8 cellular contexts compared by ENCODE assay signal in the genomic region with DNA sequence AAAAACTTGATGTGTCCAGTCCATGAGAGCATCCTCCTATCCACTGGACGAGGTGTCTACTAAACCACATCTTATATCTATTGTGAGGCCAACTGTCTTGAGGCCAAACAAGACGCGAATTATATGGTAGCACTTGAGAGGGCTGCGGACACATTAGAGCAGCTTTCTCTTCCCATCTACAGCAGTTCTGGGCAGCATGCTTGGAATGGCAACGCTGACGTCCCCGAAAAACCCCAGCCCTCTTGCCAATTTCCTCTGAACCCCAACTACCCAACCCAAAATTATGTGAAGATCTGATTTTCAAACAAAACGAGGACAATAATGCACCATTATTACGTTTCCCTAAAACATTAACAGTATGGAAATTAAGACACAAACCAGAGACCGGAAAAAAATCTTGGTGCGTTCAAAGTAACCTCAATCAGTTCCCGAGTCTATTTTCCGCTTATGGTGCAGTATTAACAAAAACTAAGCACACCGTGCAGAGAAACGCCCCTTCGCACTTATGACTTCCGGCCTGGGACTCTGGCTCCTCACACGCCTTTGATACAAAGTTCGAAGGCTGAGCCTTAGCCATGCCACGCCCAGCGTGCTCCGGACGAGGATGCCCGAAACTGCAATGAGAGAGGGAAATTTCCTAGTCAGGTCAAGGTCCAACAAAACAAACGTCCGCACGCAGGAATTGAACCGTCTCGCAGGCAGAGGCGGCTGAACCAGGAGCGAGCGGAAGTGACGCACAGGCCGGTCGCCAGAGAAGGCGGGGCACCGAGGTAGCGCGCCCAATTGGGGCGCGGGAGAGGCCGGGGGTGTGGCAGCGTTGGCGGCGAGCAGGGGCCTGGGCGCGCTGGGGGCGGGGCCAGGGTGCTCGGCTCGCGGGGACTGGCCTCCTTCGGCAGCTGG. TPM values are rescaled to one million over a fixed set of nuclear protein-coding genes. Genes with fewer than 3 reads are reported as not detected.
DNase-seq lines count a peak whose midpoint lies in the region; ATAC-seq and TF ChIP-seq lines count a peak whose summit lies in the region.

No MANE protein-coding gene starts in this region.

- CTCF ChIA-PET in SK-N-SH (lab: Yijun Ruan, JAX): interaction anchor here (0.7 to 7.1 kb wide), 5 partner anchors 17 to 532 kb away, joined by 3 to 74 read pairs (median 8); no protein-coding TSS in a partner anchor

- POLR2A ChIA-PET in SK-N-SH (lab: Yijun Ruan, JAX): interaction anchor here (0.6 kb wide), 2 partner anchors 8 to 96 kb away, joined by 3 read pairs; no protein-coding TSS in a partner anchor

- DNase-seq in GM03348 (ENCODE audit: low spot score) (peak; percentile 99), NCI-H1092 (lab: John Stamatoyannopoulos, UW) (peak; percentile 93), SK-N-SH (peak; percentile 98), glomerular endothelial cell (ENCODE audit: extremely low read depth, low read depth, low spot score) (peak; percentile 71), nucleus accumbens (lab: John Stamatoyannopoulos, UW) (peak; percentile 49 to 99 (median 96)), suprapubic skin (ENCODE audit: low spot score in 2 of 2) (peak; percentile 98)
- DNase-seq in activated naive CD4-positive, alpha-beta T cell treated with anti-CD3 and anti-CD28 coated beads, Interleukin-2, amount 50 U/mL, for 72 hours (ENCODE audit: low spot score in 2 of 2): peak; percentile 98

- H3K4me2 ChIP-seq in SK-N-SH: peak overlapping the region; percentile 96

- H3K9me3 ChIP-seq in SK-N-SH: no peaks in the 10 kb centered on the region
- no peaks in the 10 kb centered on the region for H3K9me3 ChIP-seq in suprapubic skin

- peaks cover 35% of the 10 kb centered on the region for H3K79me2 ChIP-seq in SK-N-SH (ENCODE audit: insufficient read depth)

- TF ChIP-seq CTCF in SK-N-SH (IDR thresholded peaks at IDR 0.05): no peak
- TF ChIP-seq CTCF in suprapubic skin (IDR thresholded peaks at IDR 0.05): no peak

- TF ChIP-seq POLR2A in suprapubic skin (IDR thresholded peaks at IDR 0.05): no peak

- H3K36me3 ChIP-seq in SK-N-SH (replicated peaks in 1 of 2; ENCODE audit: control insufficient read depth in 1 of 2, insufficient read depth in 2 of 2, low read length in 1 of 2): no peaks in the 10 kb centered on the region
- H3K36me3 ChIP-seq in suprapubic skin: no peaks in the 10 kb centered on the region

- H3K9me2 ChIP-seq in SK-N-SH: no peaks in the 10 kb centered on the region

- H3K27ac Mint-ChIP-seq in activated naive CD4-positive, alpha-beta T cell treated with anti-CD3 and anti-CD28 coated beads, Interleukin-2, amount 50 U/mL, for 72 hours: peak overlapping the region; percentile 88 to 95

- TF ChIP-seq RAD21 in SK-N-SH (IDR thresholded peaks at IDR 0.05; ENCODE audit: low read length): no peak

- H3K4me1 ChIP-seq in SK-N-SH (ENCODE audit: control insufficient read depth in 1 of 2, insufficient read depth in 2 of 2, low read depth in 1 of 2, low read length in 1 of 2) (peaks cover 7 to 9% of the 10 kb centered on the region in 2 experiments; a peak in 3 of 4 replicates), suprapubic skin (peaks cover 38% of the 10 kb centered on the region)

- H3K36me3 Mint-ChIP-seq in activated naive CD4-positive, alpha-beta T cell treated with anti-CD3 and anti-CD28 coated beads, Interleukin-2, amount 50 U/mL, for 72 hours: peaks cover 0 to 5% of the 10 kb centered on the region in 2 donors

- H3K9ac ChIP-seq in SK-N-SH: peak overlapping the region; percentile 93

- peaks cover 16% of the 10 kb centered on the region for H3F3A ChIP-seq in SK-N-SH (replicated peaks; ENCODE audit: insufficient read depth)

- ATAC-seq in HG02610 (IDR thresholded peaks at IDR 0.05; ENCODE audit: unreplicated experiment): peak; percentile 85
- ATAC-seq in activated naive CD4-positive, alpha-beta T cell treated with anti-CD3 and anti-CD28 coated beads, Interleukin-2, amount 50 U/mL, for 72 hours: peak; percentile 89 to 94

- 0 out of 4 replicates have a peak, but pooled peaks of 1 of the 2 experiments have one; percentile 6 for TF ChIP-seq EP300 in SK-N-SH (IDR thresholded peaks at IDR 0.05; ENCODE audit: borderline replicate concordance in 1 of 2, low read depth in 1 of 2, low read length in 1 of 2)
- TF ChIP-seq EP300 in suprapubic skin (IDR thresholded peaks at IDR 0.05): no peak

- H4K20me1 ChIP-seq in SK-N-SH (ENCODE audit: insufficient read depth): no peaks in the 10 kb centered on the region; the same call in 1 of the 2 replicates

- H3K4me3 ChIP-seq in SK-N-SH (ENCODE audit: low read depth in 2 of 2, low read length in 1 of 2) (peak overlapping the region; percentile 87 to 97), suprapubic skin (peak overlapping the region; percentile 81)

- H3K9me3 Mint-ChIP-seq in activated naive CD4-positive, alpha-beta T cell treated with anti-CD3 and anti-CD28 coated beads, Interleukin-2, amount 50 U/mL, for 72 hours: no peaks in the 10 kb centered on the region

- H3K27me3 ChIP-seq in SK-N-SH (ENCODE audit: insufficient read depth) (no peaks in the 10 kb centered on the region), suprapubic skin (no peaks in the 10 kb centered on the region)

- peak overlapping the region; percentile 96 to 98 for H3K27ac ChIP-seq in SK-N-SH (ENCODE audit: low read depth in 2 of 2, low read length in 1 of 2)
- H3K27ac ChIP-seq in suprapubic skin: peak overlapping the region; percentile 94

- WGBS in SK-N-SH (ENCODE audit: low lambda C conversion rate): 1% methylated on average over 44 of the region's 52 CpGs
- WGBS in suprapubic skin: under 1% methylated on average over 30 of the region's 52 CpGs

- H2AFZ ChIP-seq in SK-N-SH (ENCODE audit: low read depth): peak overlapping the region; percentile 98

TF ChIP-seq in SK-N-SH, 30 proteins besides CTCF, POLR2A, EP300 and RAD21 (continues in another document):
- TF ChIP-seq POLR2AphosphoS5 (IDR thresholded peaks at IDR 0.05; ENCODE audit: low read depth, low read length) (0 out of 2 replicates have a peak, but pooled peaks have one; percentile 59), GABPA (IDR thresholded peaks at IDR 0.05; ENCODE audit: low read depth) (peak; percentile 84), SIN3A (IDR thresholded peaks at IDR 0.05; ENCODE audit: borderline replicate concordance, low read depth, low read length) (peak; percentile 16; the same call in 1 of the 2 replicates), JUND (IDR thresholded peaks at IDR 0.05) (0 out of 2 replicates have a peak, but pooled peaks have one; percentile 9), FOXJ3 (CRISPR knock-in tag; IDR thresholded peaks at IDR 0.05) (no peak), TEAD4 (IDR thresholded peaks at IDR 0.05; ENCODE audit: borderline replicate concordance, insufficient read depth) (no peak), TAF1 (IDR thresholded peaks at IDR 0.05; ENCODE audit: borderline replicate concordance, low read depth, low read length) (0 out of 2 replicates have a peak, but pooled peaks have one; percentile 15), MXI1 (IDR thresholded peaks at IDR 0.05; ENCODE audit: low read depth, low read length) (no peak), FOXM1 (IDR thresholded peaks at IDR 0.05; ENCODE audit: low read depth) (no peak)
- TF ChIP-seq, protein P1, sequence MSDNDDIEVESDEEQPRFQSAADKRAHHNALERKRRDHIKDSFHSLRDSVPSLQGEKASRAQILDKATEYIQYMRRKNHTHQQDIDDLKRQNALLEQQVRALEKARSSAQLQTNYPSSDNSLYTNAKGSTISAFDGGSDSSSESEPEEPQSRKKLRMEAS (IDR thresholded peaks at IDR 0.05; ENCODE audit: low read depth): peak; percentile 86
- TF ChIP-seq, protein P2, sequence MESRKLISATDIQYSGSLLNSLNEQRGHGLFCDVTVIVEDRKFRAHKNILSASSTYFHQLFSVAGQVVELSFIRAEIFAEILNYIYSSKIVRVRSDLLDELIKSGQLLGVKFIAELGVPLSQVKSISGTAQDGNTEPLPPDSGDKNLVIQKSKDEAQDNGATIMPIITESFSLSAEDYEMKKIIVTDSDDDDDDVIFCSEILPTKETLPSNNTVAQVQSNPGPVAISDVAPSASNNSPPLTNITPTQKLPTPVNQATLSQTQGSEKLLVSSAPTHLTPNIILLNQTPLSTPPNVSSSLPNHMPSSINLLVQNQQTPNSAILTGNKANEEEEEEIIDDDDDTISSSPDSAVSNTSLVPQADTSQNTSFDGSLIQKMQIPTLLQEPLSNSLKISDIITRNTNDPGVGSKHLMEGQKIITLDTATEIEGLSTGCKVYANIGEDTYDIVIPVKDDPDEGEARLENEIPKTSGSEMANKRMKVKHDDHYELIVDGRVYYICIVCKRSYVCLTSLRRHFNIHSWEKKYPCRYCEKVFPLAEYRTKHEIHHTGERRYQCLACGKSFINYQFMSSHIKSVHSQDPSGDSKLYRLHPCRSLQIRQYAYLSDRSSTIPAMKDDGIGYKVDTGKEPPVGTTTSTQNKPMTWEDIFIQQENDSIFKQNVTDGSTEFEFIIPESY (IDR thresholded peaks at IDR 0.05; ENCODE audit: borderline replicate concordance, low read depth): no peak
- TF ChIP-seq, protein P3, sequence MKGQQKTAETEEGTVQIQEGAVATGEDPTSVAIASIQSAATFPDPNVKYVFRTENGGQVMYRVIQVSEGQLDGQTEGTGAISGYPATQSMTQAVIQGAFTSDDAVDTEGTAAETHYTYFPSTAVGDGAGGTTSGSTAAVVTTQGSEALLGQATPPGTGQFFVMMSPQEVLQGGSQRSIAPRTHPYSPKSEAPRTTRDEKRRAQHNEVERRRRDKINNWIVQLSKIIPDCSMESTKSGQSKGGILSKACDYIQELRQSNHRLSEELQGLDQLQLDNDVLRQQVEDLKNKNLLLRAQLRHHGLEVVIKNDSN (IDR thresholded peaks at IDR 0.05; ENCODE audit: borderline replicate concordance, low read depth): no peak

RNA-seq across cellular contexts. Expression of a gene that starts 0.5 kb away (rescaled TPM):
- polyA plus RNA-seq in SK-N-SH (2012; rRNA removed): 8.5 and 11.4 TPM in 2 replicates
- 11.5 and 16.6 TPM in 2 replicates for polyA plus RNA-seq in SK-N-SH (2012; cell fraction: cytosol; rRNA removed)
- polyA plus RNA-seq in SK-N-SH (2012; cell fraction: nucleus; rRNA removed): 9.7 and 10.1 TPM in 2 replicates
- 10 to 100 TPM; 15.0 to 19.2 TPM for total RNA-seq in activated naive CD4-positive, alpha-beta T cell treated with anti-CD3 and anti-CD28 coated beads, Interleukin-2, amount 50 U/mL, for 72 hours
- total RNA-seq in glomerular endothelial cell: 26.0 and 27.3 TPM in 2 replicates
- total RNA-seq in suprapubic skin: 10 to 100 TPM; 13.4 to 22.7 (median 15.6) TPM

RNA-seq across cellular contexts. Expression of a gene that starts 54.6 kb away (rescaled TPM):
- polyA plus RNA-seq in SK-N-SH (2012; rRNA removed): 1.8 and 2.3 TPM in 2 replicates
- polyA plus RNA-seq in SK-N-SH (2012; cell fraction: cytosol; rRNA removed): 3.2 and 3.4 TPM in 2 replicates
- 0.36 and 1.2 TPM in 2 replicates for polyA plus RNA-seq in SK-N-SH (2012; cell fraction: nucleus; rRNA removed)
- total RNA-seq in activated naive CD4-positive, alpha-beta T cell treated with anti-CD3 and anti-CD28 coated beads, Interleukin-2, amount 50 U/mL, for 72 hours: 10 to 100 TPM; 34.3 to 62.9 TPM
- 7.2 and 11.1 TPM in 2 replicates for total RNA-seq in glomerular endothelial cell
- 10 to 100 TPM in 3 of 4 donors, 1 to 10 TPM in 1; 9.5 to 16.2 (median 12.4) TPM for total RNA-seq in suprapubic skin

Comparison
In these comparisons a context has a peak if more than half of its experiments do, and no peak if none do; other contexts are left out.
1. Peak in every context shown above with its lines: DNase-seq, ATAC-seq, H3K4me3 ChIP-seq and H3K27ac ChIP-seq.